Comparison of ENCODE assay signal across 13 cellular contexts in the genomic region with DNA sequence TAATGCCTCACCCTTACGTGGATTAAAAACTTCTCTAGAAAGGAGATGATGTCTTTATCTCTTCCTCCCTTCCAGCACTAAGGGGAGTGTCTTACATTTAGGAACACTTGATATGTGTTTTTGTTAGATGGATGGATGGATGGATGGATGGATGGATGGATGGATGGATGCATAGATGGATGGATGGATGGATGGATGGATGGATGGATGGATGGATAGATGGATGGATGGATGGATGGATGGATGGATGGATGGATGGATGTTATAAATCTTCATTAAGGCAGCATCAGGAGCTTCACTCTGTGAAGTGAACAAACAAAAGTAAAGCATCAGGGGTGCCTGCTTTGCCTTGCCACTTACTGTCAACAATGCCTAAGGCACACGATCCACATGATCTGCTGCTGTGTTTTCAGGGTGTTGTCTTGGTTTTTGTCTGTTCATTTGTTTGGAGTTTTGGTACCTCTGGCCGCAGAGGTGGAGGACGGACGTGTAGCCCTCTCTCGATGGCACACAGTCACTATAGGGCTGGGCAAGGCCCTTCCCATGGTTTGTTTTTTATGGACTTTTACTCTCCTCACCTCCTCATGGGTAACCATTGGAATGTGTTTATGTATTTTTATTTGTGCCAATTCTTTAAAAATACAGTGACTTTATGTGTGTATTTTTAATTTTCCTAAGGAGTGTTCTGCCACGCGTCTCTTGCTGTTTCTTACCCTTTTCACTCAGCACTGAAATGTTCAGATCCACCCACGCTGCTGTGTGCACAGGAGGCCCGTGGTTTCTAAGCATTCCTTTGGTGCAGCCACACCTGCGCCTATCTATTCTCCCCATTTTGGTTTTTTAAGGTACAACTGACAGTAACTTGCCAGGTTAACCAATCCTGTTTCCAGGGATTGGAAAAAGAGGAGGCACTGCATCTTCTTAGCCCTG.
A peak's percentile ranks its signal among the peaks of the same experiment; 100 is the strongest.
DNase-seq lines count a peak whose midpoint lies in the region; ATAC-seq, FAIRE-seq and TF ChIP-seq lines count a peak whose summit lies in the region.
"Had no signal": no experiment of that assay in that cellular context is flagged by ENCODE, and none has a peak within 500 bp of the region (broad histone marks: within the 10 kb centered on the region; RNA-seq: fewer than 3 reads in every experiment).

No MANE protein-coding gene starts in this region.

- H3K4me2 ChIP-seq in GM23338 (no peak overlapping the region), GM12878 (ENCODE audit: control insufficient read depth, insufficient read depth) (peak overlapping the region; percentile 83; the same call in 1 of the 2 replicates)

- no peak for FAIRE-seq in GM12878 (lab: Jason Lieb, UNC)
- FAIRE-seq: HepG2 had no signal

- in situ Hi-C loops in GM12878 (cut with MboI) = no loop called here

- H3K4me3 Mint-ChIP-seq in GM23338 = no peak overlapping the region
- peak overlapping the region; percentile 16 for H3K4me3 Mint-ChIP-seq in activated CD4-positive, alpha-beta T cell treated with anti-CD3 and anti-CD28 coated beads, Interleukin-2, amount 10 ng/mL, durations not matched to agents 24 days and 14 days

- no peaks in the 10 kb centered on the region for H3K27me3 ChIP-seq in GM23338 (ENCODE audit: insufficient read depth)
- no peaks in the 10 kb centered on the region for H3K27me3 ChIP-seq in GM12878 (replicated peaks in 1 of 2; ENCODE audit: control insufficient read depth in 2 of 2, insufficient read depth in 2 of 2, low read length in 1 of 2)
- no peaks in the 10 kb centered on the region for H3K27me3 ChIP-seq in psoas muscle (ENCODE audit: insufficient read depth in 3 of 3, low read length in 2 of 3)
- H3K27me3 ChIP-seq in WERI-Rb-1 (ENCODE audit: insufficient read depth, low read depth, severe bottlenecking) = no peaks in the 10 kb centered on the region

- no peaks in the 10 kb centered on the region for H3K79me2 ChIP-seq in GM23338 (replicated peaks; ENCODE audit: insufficient read depth)
- peaks cover 43% of the 10 kb centered on the region for H3K79me2 ChIP-seq in GM12878 (ENCODE audit: control insufficient read depth, insufficient read depth, low read length)

- peaks cover 10% of the 10 kb centered on the region for H3K27me3 Mint-ChIP-seq in GM23338 (ENCODE audit: insufficient read depth, low read depth, poor library complexity)
- no peaks in the 10 kb centered on the region for H3K27me3 Mint-ChIP-seq in activated CD4-positive, alpha-beta T cell treated with anti-CD3 and anti-CD28 coated beads, Interleukin-2, amount 10 ng/mL, durations not matched to agents 24 days and 14 days

- peaks cover 2% of the 10 kb centered on the region; the same call in 2 of the 3 replicates for H3K9me3 Mint-ChIP-seq in GM23338
- no peaks in the 10 kb centered on the region for H3K9me3 Mint-ChIP-seq in activated CD4-positive, alpha-beta T cell treated with anti-CD3 and anti-CD28 coated beads, Interleukin-2, amount 10 ng/mL, durations not matched to agents 24 days and 14 days

- peaks cover 17% of the 10 kb centered on the region for H3K9me2 ChIP-seq in GM23338 (ENCODE audit: insufficient read depth)

- H3K9ac ChIP-seq in GM12878 (ENCODE audit: control insufficient read depth, insufficient read depth, low read length) = peak overlapping the region; percentile 92; the same call in 1 of the 2 replicates

- H3K36me3 ChIP-seq in GM23338 (ENCODE audit: insufficient read depth) (no peaks in the 10 kb centered on the region), GM12878 (ENCODE audit: control insufficient read depth in 2 of 2, insufficient read depth in 2 of 2, low read length in 1 of 2) (no peaks in the 10 kb centered on the region), psoas muscle (ENCODE audit: insufficient read depth in 1 of 2, low read depth in 1 of 2) (no peaks in the 10 kb centered on the region), WERI-Rb-1 (no peaks in the 10 kb centered on the region)
- H3K36me3 ChIP-seq: thoracic aorta had no signal

- 86% methylated on average over 11 of the region's 11 CpGs for WGBS in GM12878 (ENCODE audit: insufficient coverage, insufficient replicate concordance, low lambda C conversion rate, missing lambda C conversion rate)
- WGBS in psoas muscle, 3 donors = 93 to 95% (median 93%) methylated on average over 11 of the region's 11 CpGs

- POLR2A ChIA-PET in GM12878 (lab: Charles Lee) = interaction anchor here (0.7 to 13.5 kb wide), 15 partner anchors 10 to 227 kb away, joined by 3 to 213 read pairs (median 6); partner anchors contain the start of gene IRF2

- no peak for DNase-seq in GM23338 (ENCODE audit: low spot score)
- DNase-seq in activated CD4-positive, alpha-beta T cell treated with anti-CD3 and anti-CD28 coated beads, Interleukin-2, amount 10 ng/mL, durations not matched to agents 24 days and 14 days = peak; percentile 69
- DNase-seq in GM12878 (ENCODE audit: low read depth, low spot score) = no peak
- DNase-seq in stimulated activated CD4-positive, alpha-beta T cell treated with anti-CD3 and anti-CD28 coated beads, Interleukin-4, amount 100 ng/mL, for 4 hours = peak; percentile 30 to 41
- DNase-seq in psoas muscle = no peak
- DNase-seq in WERI-Rb-1 = no peak
- DNase-seq in HUDEP-2 (lab: John Stamatoyannopoulos, UW; ENCODE audit: unreplicated experiment in 76 of 76) = no peak
- DNase-seq: amniotic stem cell, GF-D8, midbrain, Right ventricle myocardium superior had no signal

- H3K27ac ChIP-seq in GM23338 (ENCODE audit: low read depth) = no peak overlapping the region
- H3K27ac ChIP-seq in GM12878 (ENCODE audit: control insufficient read depth, insufficient read depth) = peak overlapping the region; percentile 94
- no peak overlapping the region for H3K27ac ChIP-seq in psoas muscle
- H3K27ac ChIP-seq in WERI-Rb-1 = no peak overlapping the region
- H3K27ac ChIP-seq: thoracic aorta had no signal

- RAD21 ChIA-PET in GM12878 (lab: Charles Lee; ENCODE audit: unreplicated experiment) = interaction anchor here (1.0 to 14.3 kb wide), 9 partner anchors 9 to 364 kb away, joined by 3 to 323 read pairs (median 57); no protein-coding TSS in a partner anchor

- peaks cover 12% of the 10 kb centered on the region for H3K4me1 Mint-ChIP-seq in GM23338
- peaks cover 59% of the 10 kb centered on the region for H3K4me1 Mint-ChIP-seq in activated CD4-positive, alpha-beta T cell treated with anti-CD3 and anti-CD28 coated beads, Interleukin-2, amount 10 ng/mL, durations not matched to agents 24 days and 14 days

- no peak overlapping the region for H3K27ac Mint-ChIP-seq in GM23338
- peak overlapping the region; percentile 64 for H3K27ac Mint-ChIP-seq in activated CD4-positive, alpha-beta T cell treated with anti-CD3 and anti-CD28 coated beads, Interleukin-2, amount 10 ng/mL, durations not matched to agents 24 days and 14 days

- BruUV-seq in GM12878 (replicated peaks; lab: Mats Ljungman, UMichigan) = no TSS peak

- H3K4me1 ChIP-seq in GM23338 (ENCODE audit: insufficient read depth) (peaks cover 3% of the 10 kb centered on the region; the same call in 1 of the 2 replicates), GM12878 (ENCODE audit: control insufficient read depth, insufficient read depth, low read length) (peaks cover 44% of the 10 kb centered on the region), psoas muscle (no peaks in the 10 kb centered on the region)

- no peak for TF ChIP-seq RAD21 in GM12878 (IDR thresholded peaks at IDR 0.05; ENCODE audit: insufficient read depth, low read depth, low read length)

- H4K20me1 ChIP-seq in GM23338 (replicated peaks; ENCODE audit: insufficient read depth) (no peaks in the 10 kb centered on the region), GM12878 (ENCODE audit: control insufficient read depth, insufficient read depth) (no peaks in the 10 kb centered on the region)

- SMC1A ChIA-PET in GM12878 (lab: Charles Lee; ENCODE audit: uncharacterized antibody, unreplicated experiment) = interaction anchor here (0.9 to 17.6 kb wide), 17 partner anchors 8 to 386 kb away, joined by 3 to 325 read pairs (median 23); no protein-coding TSS in a partner anchor

- H2AFZ ChIP-seq in GM23338 = peak overlapping the region; percentile 74
- no peak overlapping the region for H2AFZ ChIP-seq in GM12878 (ENCODE audit: control insufficient read depth, low read depth, low read length)

- no peaks in the 10 kb centered on the region for H3F3A ChIP-seq in GM23338 (replicated peaks; ENCODE audit: low read depth)

- no peak for TF ChIP-seq EP300 in GM12878 (IDR thresholded peaks at IDR 0.05; ENCODE audit: borderline replicate concordance in 1 of 2, control insufficient read depth in 1 of 2, low read depth in 2 of 2, low read length in 2 of 2)

- TF ChIP-seq CTCF in GM23338 (conservative IDR thresholded peaks at IDR 0.05; ENCODE audit: low read depth in 2 of 2) (no peak), GM12878 (IDR thresholded peaks at IDR 0.05 in 2 of 3, conservative IDR thresholded peaks at IDR 0.05 in 1 of 3; ENCODE audit: control insufficient read depth in 2 of 3, extremely low read depth in 1 of 3, insufficient read depth in 1 of 3, low read depth in 3 of 3, low read length in 3 of 3) (no peak), psoas muscle (IDR thresholded peaks at IDR 0.05) (no peak), WERI-Rb-1 (IDR thresholded peaks at IDR 0.05; ENCODE audit: low read depth, low read length) (no peak)

- no peak for TF ChIP-seq POLR2A in GM12878 (IDR thresholded peaks at IDR 0.05; ENCODE audit: low read depth, low read length)

- no peak for ATAC-seq in GM23338
- ATAC-seq in GM12878 = no peak
- no peak for ATAC-seq in psoas muscle

- H3K36me3 Mint-ChIP-seq in GM23338 (ENCODE audit: low read depth) = no peaks in the 10 kb centered on the region; the same call in 1 of the 3 replicates
- peaks cover 2% of the 10 kb centered on the region for H3K36me3 Mint-ChIP-seq in activated CD4-positive, alpha-beta T cell treated with anti-CD3 and anti-CD28 coated beads, Interleukin-2, amount 10 ng/mL, durations not matched to agents 24 days and 14 days (ENCODE audit: low read depth)

- H3K4me3 ChIP-seq in GM23338 (no peak overlapping the region), GM12878 (no peak overlapping the region), psoas muscle (no peak overlapping the region), WERI-Rb-1 (ENCODE audit: low read depth, low read length) (no peak overlapping the region)
- H3K4me3 ChIP-seq: thoracic aorta had no signal

- H3K9me3 ChIP-seq in GM12878 (replicated peaks; ENCODE audit: control insufficient read depth, insufficient read depth, low read length) (peaks cover 3% of the 10 kb centered on the region; the same call in 2 of the 3 replicates), psoas muscle (no peaks in the 10 kb centered on the region), WERI-Rb-1 (ENCODE audit: severe bottlenecking) (peaks cover 2% of the 10 kb centered on the region)

- CTCF ChIA-PET in GM12878 (lab: Yijun Ruan, JAX) = interaction anchor here (1.1 to 10.6 kb wide), 13 partner anchors 9 to 226 kb away, joined by 3 to 105 read pairs (median 6); partner anchors contain the start of gene IRF2

- intact Hi-C loops in activated CD4-positive, alpha-beta T cell treated with anti-CD3 and anti-CD28 coated beads, Interleukin-2, amount 10 ng/mL, durations not matched to agents 24 days and 14 days (cut with micrococcal nuclease) = loop anchor here (1.0 to 10.0 kb wide), 3 partner anchors 21 to 805 kb away; partner anchors contain the start of gene ING2
- intact Hi-C loops in GM12878 (cut with micrococcal nuclease; ENCODE audit: unreplicated experiment) = loop anchor here (1.0 to 5.0 kb wide), 5 partner anchors 27 to 111 kb away; no protein-coding TSS in a partner anchor
- intact Hi-C loops in psoas muscle (cut with DNase I) = no loop called here

Comparison
In these comparisons a context has a peak if more than half of its experiments do, and no peak if none do; other contexts are left out.
1. DNase-seq: peak in activated CD4-positive, alpha-beta T cell treated with anti-CD3 and anti-CD28 coated beads, Interleukin-2, amount 10 ng/mL, durations not matched to agents 24 days and 14 days (single experiment) and stimulated activated CD4-positive, alpha-beta T cell treated with anti-CD3 and anti-CD28 coated beads, Interleukin-4, amount 100 ng/mL, for 4 hours (2 of 2); none in GM23338 (single experiment), GM12878 (single experiment), psoas muscle (0 of 2), WERI-Rb-1 (single experiment) and HUDEP-2 (0 of 76).
2. intact Hi-C loops: an anchor here in activated CD4-positive, alpha-beta T cell treated with anti-CD3 and anti-CD28 coated beads, Interleukin-2, amount 10 ng/mL, durations not matched to agents 24 days and 14 days (1.0 to 10.0 kb wide) and GM12878 (1.0 to 5.0 kb wide); none called in psoas muscle.